Comparison of ENCODE assay signal across 8 cellular contexts in genomic region chr9:6646028-6646636, GRCh38. TPM values are rescaled to one million over a fixed set of nuclear protein-coding genes. Genes with fewer than 3 reads are reported as not detected.
DNase-seq lines count a peak whose midpoint lies in the region; ATAC-seq and TF ChIP-seq lines count a peak whose summit lies in the region.

No MANE protein-coding gene starts in this region.

- H3K27ac ChIP-seq in HUES6 (ENCODE audit: low read depth, low read length) = peak overlapping the region; percentile 60; the same call in 1 of the 2 replicates
- H3K27ac ChIP-seq in mesodermal cell (ENCODE audit: low read depth, low read length, severe bottlenecking) = no peak overlapping the region
- no peak overlapping the region for H3K27ac ChIP-seq in transverse colon

- TF ChIP-seq CTCF in transverse colon (IDR thresholded peaks at IDR 0.05) (no peak), omental fat pad (IDR thresholded peaks at IDR 0.05) (no peak)

- peaks cover 23% of the 10 kb centered on the region; the same call in 1 of the 2 replicates for H3K27me3 ChIP-seq in HUES6 (ENCODE audit: control insufficient read depth, insufficient read depth, low read length)
- H3K27me3 ChIP-seq in adipocyte (replicated peaks; ENCODE audit: control insufficient read depth, insufficient read depth, low read length) = peaks cover 53% of the 10 kb centered on the region
- peaks cover 74% of the 10 kb centered on the region for H3K27me3 ChIP-seq in transverse colon

- DNase-seq in ELF-1 (ENCODE audit: low read depth, low spot score) = peak; percentile 65
- peak; percentile 6 for DNase-seq in adipocyte (ENCODE audit: low read depth)
- DNase-seq in transverse colon = no peak
- DNase-seq in posterior vena cava (ENCODE audit: low spot score) = no peak
- DNase-seq in omental fat pad (ENCODE audit: low spot score) = no peak

- intact Hi-C loops in transverse colon (cut with DNase I; ENCODE audit: low total_unique reads) (no loop called here), posterior vena cava (cut with DNase I) (no loop called here)

- no peak for TF ChIP-seq POLR2A in transverse colon (IDR thresholded peaks at IDR 0.05)

- peaks cover 23% of the 10 kb centered on the region for H3K36me3 ChIP-seq in HUES6 (ENCODE audit: control insufficient read depth, insufficient read depth, low read length)
- H3K36me3 ChIP-seq in adipocyte (ENCODE audit: control insufficient read depth, insufficient read depth, low read length, severe bottlenecking) = no peaks in the 10 kb centered on the region
- no peaks in the 10 kb centered on the region for H3K36me3 ChIP-seq in mesodermal cell (ENCODE audit: control insufficient read depth, insufficient read depth, low read length)
- no peaks in the 10 kb centered on the region for H3K36me3 ChIP-seq in transverse colon

- no peak for TF ChIP-seq EP300 in transverse colon (IDR thresholded peaks at IDR 0.05; ENCODE audit: low read depth)

- H3K9me3 ChIP-seq in HUES6 (ENCODE audit: control insufficient read depth, insufficient read depth, low read depth, low read length) = no peaks in the 10 kb centered on the region
- H3K9me3 ChIP-seq in adipocyte (ENCODE audit: control insufficient read depth, low read length) = no peaks in the 10 kb centered on the region
- no peaks in the 10 kb centered on the region for H3K9me3 ChIP-seq in mesodermal cell (ENCODE audit: control insufficient read depth, low read length)
- H3K9me3 ChIP-seq in transverse colon = no peaks in the 10 kb centered on the region

- WGBS in mesodermal cell (ENCODE audit: insufficient coverage in 2 of 2), 2 experiments = 26 to 33% methylated on average over 13 of the region's 18 CpGs
- 24 to 44% methylated on average over 7 to 18 of the region's 18 CpGs for WGBS in transverse colon (ENCODE audit: low coverage in 1 of 2), 2 donors

- in situ Hi-C loops in transverse colon (cut with MboI; ENCODE audit: low pct_ligation_motif_present in 1 of 4, low pct_unique_long_range_greater_than_20kb in 1 of 4, low sequenced_read_pairs in 3 of 4) = no loop called here

- ATAC-seq in HG02763 (IDR thresholded peaks at IDR 0.05; ENCODE audit: unreplicated experiment) (no peak), omental fat pad (ENCODE audit: low FRiP score) (no peak)

- H3K4me3 ChIP-seq in HUES6 (ENCODE audit: low read depth, low read length) (peak overlapping the region; percentile 88), adipocyte (ENCODE audit: low read length) (peak overlapping the region; percentile 44), mesodermal cell (ENCODE audit: extremely low read depth, insufficient read depth, low read length, poor library complexity, severe bottlenecking) (peak overlapping the region; percentile 45), transverse colon (peak overlapping the region in 3 of 4 donors; percentile 34 to 48 (median 37))

- H3K9ac ChIP-seq in HUES6 (ENCODE audit: low read length) (peak overlapping the region; percentile 75), adipocyte (ENCODE audit: low read length) (no peak overlapping the region)

- H3K4me1 ChIP-seq in HUES6 (ENCODE audit: control insufficient read depth, insufficient read depth, low read length) (peaks cover 18% of the 10 kb centered on the region), adipocyte (ENCODE audit: control insufficient read depth, insufficient read depth, low read length) (peaks cover 4% of the 10 kb centered on the region), mesodermal cell (ENCODE audit: control insufficient read depth, insufficient read depth, low read length, poor library complexity, severe bottlenecking) (no peaks in the 10 kb centered on the region), transverse colon (peaks cover 0 to 17% (median 15%) of the 10 kb centered on the region in 4 donors)

RNA-seq across cellular contexts. Expression of gene GLDC, which starts 0.6 kb away (rescaled TPM):
- 4.5 TPM for polyA plus RNA-seq in mesodermal cell (2013, experiment 1 of 2)
- 2.8 TPM for polyA plus RNA-seq in mesodermal cell (2013, experiment 2 of 2)
- total RNA-seq in transverse colon (10 to 100 TPM in 1 of 4 donors, 1 to 10 TPM in 1, under 1 TPM in 1, not detected in 1; 0.41 to 70.7 (median 2.4) TPM), posterior vena cava (under 1 TPM; 0.32 to 0.52 TPM), omental fat pad (1 to 10 TPM in 1 of 4 donors, under 1 TPM in 2, not detected in 1; 0.13 to 1.7 (median 0.46) TPM)

Comparison
In these comparisons a context has a peak if more than half of its experiments do, and no peak if none do; other contexts are left out.
1. DNase-seq: peak in ELF-1 (single experiment) and adipocyte (single experiment); none in transverse colon (single experiment), posterior vena cava (single experiment) and omental fat pad (single experiment).
2. H3K4me3 ChIP-seq: peak in every context shown above with its lines; median percentile 88 in HUES6; 45 in mesodermal cell; 44 in adipocyte; 37 in transverse colon.